In the genomic region with DNA sequence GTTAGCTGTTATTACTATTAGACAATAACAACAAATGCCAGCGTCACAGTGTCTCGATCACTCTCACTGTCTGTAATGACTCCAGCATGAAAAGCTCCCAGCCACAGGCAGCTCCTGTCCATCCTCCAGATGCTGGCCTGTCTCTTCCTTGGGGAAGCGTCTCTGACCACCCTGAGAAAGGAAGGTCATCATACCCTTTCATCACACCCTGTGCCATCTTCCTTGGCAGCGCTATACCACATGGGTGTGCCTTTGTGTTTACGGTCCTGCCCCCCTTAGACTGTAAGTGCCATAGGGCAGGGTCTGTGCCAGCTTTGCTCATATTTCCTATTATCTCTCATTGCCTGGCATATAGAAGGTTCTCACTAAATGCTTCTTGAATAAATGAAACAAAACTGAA, we compare ENCODE assay signal across 8 cellular contexts.
DNase-seq lines count a peak whose midpoint lies in the region; ATAC-seq and TF ChIP-seq lines count a peak whose summit lies in the region.

No MANE protein-coding gene starts in this region.

- POLR2A ChIA-PET in HCT116 (lab: Charles Lee), result no interaction called here

- H3K4me2 ChIP-seq in HCT116 (ENCODE audit: low read length), result peak overlapping the region; percentile 64
- H3K4me2 ChIP-seq in hepatocyte, result no peak overlapping the region

- no peak overlapping the region for H3K27ac ChIP-seq in HCT116 (ENCODE audit: low read depth, low read length)
- H3K27ac ChIP-seq in hepatocyte, result peak overlapping the region; percentile 88
- peak overlapping the region in 20 of 21 experiments; percentile 37 to 88 (median 72) for H3K27ac ChIP-seq in skin epidermis

- no peak for TF ChIP-seq POLR2A in HCT116 (IDR thresholded peaks at IDR 0.05; ENCODE audit: borderline replicate concordance, extremely low read depth, insufficient read depth, insufficient read length)

- H4K20me1 ChIP-seq in HCT116 (ENCODE audit: insufficient read depth) (no peaks in the 10 kb centered on the region), hepatocyte (ENCODE audit: insufficient read depth, poor library complexity, severe bottlenecking) (no peaks in the 10 kb centered on the region)

- H3K27me3 Mint-ChIP-seq in activated T-helper 2 cell treated with anti-CD3 and anti-CD28 coated beads, Interferon-gamma antibody, Interleukin-2, Interleukin-4, amounts not matched to agents 10 μg/mL and 5 μg/mL and 100 μg/mL, durations not matched to agents 14 hours and 24 hours and 36 hours (ENCODE audit: low read depth), result no peaks in the 10 kb centered on the region
- H3K27me3 Mint-ChIP-seq in Calu3 (ENCODE audit: unreplicated experiment), result no peaks in the 10 kb centered on the region

- no peaks in the 10 kb centered on the region for H3K9me3 ChIP-seq in HCT116 (ENCODE audit: control insufficient read depth in 1 of 2, insufficient read depth in 1 of 2, low read depth in 1 of 2, low read length in 2 of 2)
- H3K9me3 ChIP-seq in hepatocyte (ENCODE audit: low read depth), result no peaks in the 10 kb centered on the region

- CTCF ChIA-PET in HCT116 (lab: Charles Lee) (no interaction called here), Calu3 (lab: Charles Lee) (interaction anchor here (0.6 to 0.7 kb wide), 2 partner anchors 286 to 1163 kb away, joined by 3 read pairs; no protein-coding TSS in a partner anchor)

- H3K36me3 ChIP-seq in HCT116 (ENCODE audit: control insufficient read depth in 1 of 2, insufficient read depth in 2 of 2, low read length in 2 of 2) (no peaks in the 10 kb centered on the region), hepatocyte (replicated peaks; ENCODE audit: insufficient read depth, low read depth) (no peaks in the 10 kb centered on the region)

- intact Hi-C loops in HCT116 (cut with micrococcal nuclease) (no loop called here), Calu3 (cut with micrococcal nuclease; ENCODE audit: unreplicated experiment) (no loop called here)
- intact Hi-C loops in activated T-helper 2 cell treated with anti-CD3 and anti-CD28 coated beads, Interferon-gamma antibody, Interleukin-2, Interleukin-4, amounts not matched to agents 10 μg/mL and 5 μg/mL and 100 μg/mL, durations not matched to agents 14 hours and 24 hours and 36 hours (cut with micrococcal nuclease), result no loop called here

- BruUV-seq in HCT116 (replicated peaks; lab: Mats Ljungman, UMichigan) (no TSS peak), Calu3 (replicated peaks; lab: Mats Ljungman, UMichigan) (no TSS peak)

- no peaks in the 10 kb centered on the region for H3K27me3 ChIP-seq in HCT116 (ENCODE audit: insufficient read depth, low read length)
- H3K27me3 ChIP-seq in hepatocyte, result no peaks in the 10 kb centered on the region

- no peak for DNase-seq in HCT116 (ENCODE audit: low read depth, low spot score)
- DNase-seq in activated T-helper 2 cell treated with anti-CD3 and anti-CD28 coated beads, Interferon-gamma antibody, Interleukin-2, Interleukin-4, amounts not matched to agents 10 μg/mL and 5 μg/mL and 100 μg/mL, durations not matched to agents 14 hours and 24 hours and 36 hours (ENCODE audit: low spot score), result no peak
- no peak for DNase-seq in hepatocyte (ENCODE audit: low spot score)
- DNase-seq in KBM-7, result no peak
- no peak for DNase-seq in Calu3
- DNase-seq in OCI-M2 (lab: John Stamatoyannopoulos, UW; ENCODE audit: unreplicated experiment), result no peak

- H3K9me2 ChIP-seq in HCT116 (ENCODE audit: insufficient read depth), result no peaks in the 10 kb centered on the region
- no peaks in the 10 kb centered on the region for H3K9me2 ChIP-seq in hepatocyte (replicated peaks; ENCODE audit: insufficient read depth)

- peaks cover 82% of the 10 kb centered on the region for H3K36me3 Mint-ChIP-seq in activated T-helper 2 cell treated with anti-CD3 and anti-CD28 coated beads, Interferon-gamma antibody, Interleukin-2, Interleukin-4, amounts not matched to agents 10 μg/mL and 5 μg/mL and 100 μg/mL, durations not matched to agents 14 hours and 24 hours and 36 hours (ENCODE audit: low read depth)
- H3K36me3 Mint-ChIP-seq in Calu3 (ENCODE audit: insufficient read depth, unreplicated experiment), result peaks cover 5% of the 10 kb centered on the region

- no peaks in the 10 kb centered on the region for H3K9me3 Mint-ChIP-seq in activated T-helper 2 cell treated with anti-CD3 and anti-CD28 coated beads, Interferon-gamma antibody, Interleukin-2, Interleukin-4, amounts not matched to agents 10 μg/mL and 5 μg/mL and 100 μg/mL, durations not matched to agents 14 hours and 24 hours and 36 hours
- H3K9me3 Mint-ChIP-seq in Calu3 (ENCODE audit: low read depth, unreplicated experiment), result no peaks in the 10 kb centered on the region

- TF ChIP-seq RAD21 in HCT116 (IDR thresholded peaks at IDR 0.05; ENCODE audit: low read depth), result no peak

- H3K9ac ChIP-seq in HCT116 (ENCODE audit: low read length), result no peak overlapping the region

- no peak for ATAC-seq in HCT116
- no peak for ATAC-seq in GM21619 (IDR thresholded peaks at IDR 0.05; ENCODE audit: unreplicated experiment)

- WGBS in hepatocyte (ENCODE audit: low lambda C conversion rate, missing lambda C conversion rate), result 91% methylated on average over 5 of the region's 5 CpGs

- H3K4me1 ChIP-seq in HCT116 (ENCODE audit: control insufficient read depth in 1 of 2, insufficient read depth in 2 of 2, low read length in 2 of 2) (peaks cover 12 to 27% of the 10 kb centered on the region in 2 experiments), hepatocyte (ENCODE audit: insufficient read depth) (peaks cover 15% of the 10 kb centered on the region)

- H3K4me1 Mint-ChIP-seq in activated T-helper 2 cell treated with anti-CD3 and anti-CD28 coated beads, Interferon-gamma antibody, Interleukin-2, Interleukin-4, amounts not matched to agents 10 μg/mL and 5 μg/mL and 100 μg/mL, durations not matched to agents 14 hours and 24 hours and 36 hours (ENCODE audit: low read depth), result peaks cover 36% of the 10 kb centered on the region
- peaks cover 7% of the 10 kb centered on the region for H3K4me1 Mint-ChIP-seq in Calu3 (ENCODE audit: low read depth, unreplicated experiment)

- H3K79me2 ChIP-seq in HCT116 (ENCODE audit: insufficient read depth, low read length) (no peaks in the 10 kb centered on the region), hepatocyte (peaks cover 15% of the 10 kb centered on the region)

- H3K27ac Mint-ChIP-seq in activated T-helper 2 cell treated with anti-CD3 and anti-CD28 coated beads, Interferon-gamma antibody, Interleukin-2, Interleukin-4, amounts not matched to agents 10 μg/mL and 5 μg/mL and 100 μg/mL, durations not matched to agents 14 hours and 24 hours and 36 hours, result peak overlapping the region; percentile 82
- H3K27ac Mint-ChIP-seq in Calu3 (ENCODE audit: unreplicated experiment), result no peak overlapping the region

- in situ Hi-C loops in KBM-7 (cut with MboI; ENCODE audit: low pct_unique_long_range_greater_than_20kb, low sequenced_read_pairs), result no loop called here

- no peak overlapping the region for H3K4me3 ChIP-seq in HCT116 (replicated peaks in 1 of 2; ENCODE audit: low read depth in 1 of 2, low read length in 2 of 2)
- no peak overlapping the region for H3K4me3 ChIP-seq in hepatocyte
- no peak overlapping the region for H3K4me3 ChIP-seq in skin epidermis

- RAD21 ChIA-PET in HCT116 (lab: Charles Lee; ENCODE audit: low non-redundant PET in 1 of 2, low total read pairs in 2 of 2, uncharacterized antibody in 2 of 2, unreplicated experiment in 2 of 2), result no interaction called here

- H3K4me3 Mint-ChIP-seq in activated T-helper 2 cell treated with anti-CD3 and anti-CD28 coated beads, Interferon-gamma antibody, Interleukin-2, Interleukin-4, amounts not matched to agents 10 μg/mL and 5 μg/mL and 100 μg/mL, durations not matched to agents 14 hours and 24 hours and 36 hours (ENCODE audit: low read depth), result no peak overlapping the region
- H3K4me3 Mint-ChIP-seq in Calu3 (ENCODE audit: low read depth, unreplicated experiment), result no peak overlapping the region

- no peak for TF ChIP-seq CTCF in HCT116 (IDR thresholded peaks at IDR 0.05 in 2 of 3, conservative IDR thresholded peaks at IDR 0.05 in 1 of 3; ENCODE audit: borderline replicate concordance in 1 of 3, insufficient read depth in 1 of 3, low read depth in 2 of 3, low read length in 2 of 3)
- no peak for TF ChIP-seq CTCF in hepatocyte (IDR thresholded peaks at IDR 0.05; ENCODE audit: poor library complexity)
- TF ChIP-seq CTCF in Calu3 (IDR thresholded peaks at IDR 0.05; ENCODE audit: unreplicated experiment), result no peak

- H2AFZ ChIP-seq in HCT116 (ENCODE audit: low read depth, low read length, poor library complexity, severe bottlenecking), result no peak overlapping the region
- H2AFZ ChIP-seq in hepatocyte, result no peak overlapping the region

TF ChIP-seq in HCT116, 20 proteins besides CTCF, POLR2A, EP300 and RAD21:
- TF ChIP-seq CEBPB (IDR thresholded peaks at IDR 0.05; ENCODE audit: low read depth) (no peak), ZNF274 (IDR thresholded peaks at IDR 0.05; ENCODE audit: low read depth, low read length) (no peak), YY1 (IDR thresholded peaks at IDR 0.05; ENCODE audit: extremely low read depth, insufficient replicate concordance, low read depth, low read length) (no peak), ZBTB33 (IDR thresholded peaks at IDR 0.05; ENCODE audit: extremely low read depth, insufficient replicate concordance, low read length) (no peak), SP1 (IDR thresholded peaks at IDR 0.05; ENCODE audit: low read depth) (no peak), POLR2AphosphoS5 (IDR thresholded peaks at IDR 0.05; ENCODE audit: low read depth, low read length) (no peak), CBX3 (IDR thresholded peaks at IDR 0.05; ENCODE audit: low read depth) (no peak), EZH2 (IDR thresholded peaks at IDR 0.05) (no peak)
